In genomic region chr5:169875091-169875727, GRCh38 we compare ENCODE assay signal across 1 cellular context.
TF ChIP-seq lines count a peak whose summit lies in the region.

No MANE protein-coding gene starts in this region.

TF ChIP-seq in SK-N-SH, 30 proteins besides CTCF, POLR2A, EP300 and RAD21 (continued from another document):
- TF ChIP-seq TEAD4 (IDR thresholded peaks at IDR 0.05; ENCODE audit: borderline replicate concordance, insufficient read depth) (no peak), TCF12 (IDR thresholded peaks at IDR 0.05) (no peak), TAF1 (IDR thresholded peaks at IDR 0.05; ENCODE audit: borderline replicate concordance, low read depth, low read length) (no peak)
TF ChIP-seq in SK-N-SH: peak in this region for 0.
